ENCODE assay signal across 16 cellular contexts in genomic region chr18:60372141-60372540, GRCh38. TPM values are rescaled to one million over a fixed set of nuclear protein-coding genes. Genes with fewer than 3 reads are reported as not detected.
DNase-seq lines count a peak whose midpoint lies in the region; ATAC-seq and TF ChIP-seq lines count a peak whose summit lies in the region.
"Had no signal": no experiment of that assay in that cellular context is flagged by ENCODE, and none has a peak within 500 bp of the region (broad histone marks: within the 10 kb centered on the region; RNA-seq: fewer than 3 reads in every experiment).

No MANE protein-coding gene starts in this region.

- no peak overlapping the region for H3K27ac ChIP-seq in ACC112 (ENCODE audit: low read depth, low read length)
- no peak overlapping the region for H3K27ac ChIP-seq in GM23338 (ENCODE audit: low read depth)
- no peak overlapping the region for H3K27ac ChIP-seq in sigmoid colon
- no peak overlapping the region for H3K27ac ChIP-seq in left ventricle myocardium inferior (replicated peaks)
- H3K27ac ChIP-seq: ovary had no signal

- H3K79me2 ChIP-seq in ACC112 (ENCODE audit: control insufficient read depth, insufficient read depth, low read length, unreplicated experiment) (no peaks in the 10 kb centered on the region), GM23338 (replicated peaks; ENCODE audit: insufficient read depth) (no peaks in the 10 kb centered on the region)

- TF ChIP-seq CTCF in GM23338 (conservative IDR thresholded peaks at IDR 0.05; ENCODE audit: low read depth in 2 of 2), result no peak
- TF ChIP-seq CTCF in brain (conservative IDR thresholded peaks at IDR 0.05), result no peak
- TF ChIP-seq CTCF in mesothelial cell of epicardium (IDR thresholded peaks at IDR 0.05; ENCODE audit: unreplicated experiment), result no peak
- TF ChIP-seq CTCF in sigmoid colon (IDR thresholded peaks at IDR 0.05), result no peak
- no peak for TF ChIP-seq CTCF in left ventricle myocardium inferior (IDR thresholded peaks at IDR 0.05; ENCODE audit: borderline replicate concordance)

- H3K9me2 ChIP-seq in GM23338 (ENCODE audit: insufficient read depth), result 0 out of 2 replicates have a peak, but pooled peaks cover 3% of the 10 kb centered on the region

- H3K27me3 Mint-ChIP-seq in GM23338 (ENCODE audit: insufficient read depth, low read depth, poor library complexity), result no peaks in the 10 kb centered on the region
- no peaks in the 10 kb centered on the region for H3K27me3 Mint-ChIP-seq in brain
- peaks cover 23% of the 10 kb centered on the region for H3K27me3 Mint-ChIP-seq in mesothelial cell of epicardium (ENCODE audit: low read depth)
- H3K27me3 Mint-ChIP-seq: activated CD8-positive, alpha-beta T cell treated with anti-CD3 and anti-CD28 coated beads for 36 hours; activated naive CD8-positive, alpha-beta T cell treated with anti-CD3 and anti-CD28 coated beads, Interleukin-2, amount 50 U/mL, for 24 hours; stimulated activated memory B cell treated with anti-CD40 and anti-IgM and Interleukin-4, amounts not matched to agents 10 μg/mL and 1 μg/mL and 100 μg/mL, for 72 hours had no signal

- H3K36me3 ChIP-seq in ACC112 (ENCODE audit: insufficient read depth, low read length) (no peaks in the 10 kb centered on the region), GM23338 (ENCODE audit: insufficient read depth) (no peaks in the 10 kb centered on the region), sigmoid colon (no peaks in the 10 kb centered on the region), left ventricle myocardium inferior (no peaks in the 10 kb centered on the region)
- H3K36me3 ChIP-seq: ovary had no signal

- H3K4me3 Mint-ChIP-seq in GM23338 (no peak overlapping the region), brain (peak overlapping the region; percentile 61 to 83 (median 77)), mesothelial cell of epicardium (peak overlapping the region; percentile 54)
- H3K4me3 Mint-ChIP-seq: activated CD8-positive, alpha-beta T cell treated with anti-CD3 and anti-CD28 coated beads for 36 hours; activated naive CD8-positive, alpha-beta T cell treated with anti-CD3 and anti-CD28 coated beads, Interleukin-2, amount 50 U/mL, for 24 hours; activated T-helper 1 cell treated with anti-CD3 and anti-CD28 coated beads, Interleukin-12 subunit alpha, Interleukin-12 subunit beta, Interleukin-2, Interleukin-4 antibody, amounts not matched to agents 30 ng/mL and 10 ng/mL and 1 ng/mL, durations not matched to agents 14 hours and 24 hours and 36 hours; stimulated activated memory B cell treated with anti-CD40 and anti-IgM and Interleukin-4, amounts not matched to agents 10 μg/mL and 1 μg/mL and 100 μg/mL, for 72 hours had no signal

- H3K4me1 ChIP-seq in ACC112 (ENCODE audit: control insufficient read depth, insufficient read depth, low read length, unreplicated experiment) (no peaks in the 10 kb centered on the region), GM23338 (ENCODE audit: insufficient read depth) (peaks cover 10% of the 10 kb centered on the region), sigmoid colon (peaks cover 0 to 5% (median 0%) of the 10 kb centered on the region in 4 donors), left ventricle myocardium inferior (no peaks in the 10 kb centered on the region)

- H3K27me3 ChIP-seq in ACC112 (ENCODE audit: insufficient read depth, low read length) (no peaks in the 10 kb centered on the region), GM23338 (ENCODE audit: insufficient read depth) (no peaks in the 10 kb centered on the region), sigmoid colon (no peaks in the 10 kb centered on the region), left ventricle myocardium inferior (ENCODE audit: low read depth) (no peaks in the 10 kb centered on the region)
- H3K27me3 ChIP-seq: ovary had no signal

- 37 to 54% methylated on average over 5 of the region's 5 CpGs for WGBS in sigmoid colon, 2 donors

- 0 out of 2 replicates have a peak overlapping the region, but pooled peaks have one; percentile 19 for H3K4me2 ChIP-seq in GM23338

- TF ChIP-seq EP300 in sigmoid colon (IDR thresholded peaks at IDR 0.05), result no peak

- peak; percentile 22; the same call in 1 of the 3 replicates for ATAC-seq in GM23338
- ATAC-seq: activated CD8-positive, alpha-beta T cell treated with anti-CD3 and anti-CD28 coated beads for 36 hours; activated naive CD8-positive, alpha-beta T cell treated with anti-CD3 and anti-CD28 coated beads, Interleukin-2, amount 50 U/mL, for 24 hours; stimulated activated memory B cell treated with anti-CD40 and anti-IgM and Interleukin-4, amounts not matched to agents 10 μg/mL and 1 μg/mL and 100 μg/mL, for 72 hours had no signal

- H2AFZ ChIP-seq in ACC112 (ENCODE audit: low read length, unreplicated experiment), result peak overlapping the region; percentile 76
- H2AFZ ChIP-seq in GM23338, result peak overlapping the region; percentile 44

- H4K20me1 ChIP-seq in GM23338 (replicated peaks; ENCODE audit: insufficient read depth), result no peaks in the 10 kb centered on the region

- H3K4me3 ChIP-seq in ACC112 (ENCODE audit: low read depth, low read length) (peak overlapping the region; percentile 74), GM23338 (no peak overlapping the region), sigmoid colon (no peak overlapping the region), left ventricle myocardium inferior (no peak overlapping the region)
- H3K4me3 ChIP-seq: ovary had no signal

- no peak overlapping the region for H3K27ac Mint-ChIP-seq in GM23338
- H3K27ac Mint-ChIP-seq in brain, result peak overlapping the region in 3 of 5 experiments; percentile 15 to 79 (median 63)
- no peak overlapping the region for H3K27ac Mint-ChIP-seq in mesothelial cell of epicardium
- H3K27ac Mint-ChIP-seq: activated CD8-positive, alpha-beta T cell treated with anti-CD3 and anti-CD28 coated beads for 36 hours; activated naive CD8-positive, alpha-beta T cell treated with anti-CD3 and anti-CD28 coated beads, Interleukin-2, amount 50 U/mL, for 24 hours; activated T-helper 1 cell treated with anti-CD3 and anti-CD28 coated beads, Interleukin-12 subunit alpha, Interleukin-12 subunit beta, Interleukin-2, Interleukin-4 antibody, amounts not matched to agents 30 ng/mL and 10 ng/mL and 1 ng/mL, durations not matched to agents 14 hours and 24 hours and 36 hours; stimulated activated memory B cell treated with anti-CD40 and anti-IgM and Interleukin-4, amounts not matched to agents 10 μg/mL and 1 μg/mL and 100 μg/mL, for 72 hours had no signal

- H3K4me1 Mint-ChIP-seq in GM23338, result peaks cover 16% of the 10 kb centered on the region
- peaks cover 24% of the 10 kb centered on the region for H3K4me1 Mint-ChIP-seq in brain
- H3K4me1 Mint-ChIP-seq in mesothelial cell of epicardium, result peaks cover 11% of the 10 kb centered on the region
- H3K4me1 Mint-ChIP-seq: activated naive CD8-positive, alpha-beta T cell treated with anti-CD3 and anti-CD28 coated beads, Interleukin-2, amount 50 U/mL, for 24 hours had no signal

- H3K36me3 Mint-ChIP-seq in GM23338 (ENCODE audit: low read depth) (no peaks in the 10 kb centered on the region), brain (no peaks in the 10 kb centered on the region), mesothelial cell of epicardium (no peaks in the 10 kb centered on the region)
- H3K36me3 Mint-ChIP-seq: stimulated activated memory B cell treated with anti-CD40 and anti-IgM and Interleukin-4, amounts not matched to agents 10 μg/mL and 1 μg/mL and 100 μg/mL, for 72 hours had no signal

- intact Hi-C loops in sigmoid colon (cut with DNase I) (no loop called here), left ventricle myocardium inferior (cut with micrococcal nuclease) (no loop called here)

- H3K9me3 Mint-ChIP-seq in GM23338 (no peaks in the 10 kb centered on the region), brain (no peaks in the 10 kb centered on the region), mesothelial cell of epicardium (no peaks in the 10 kb centered on the region)
- H3K9me3 Mint-ChIP-seq: activated CD8-positive, alpha-beta T cell treated with anti-CD3 and anti-CD28 coated beads for 36 hours; activated naive CD8-positive, alpha-beta T cell treated with anti-CD3 and anti-CD28 coated beads, Interleukin-2, amount 50 U/mL, for 24 hours; activated T-helper 1 cell treated with anti-CD3 and anti-CD28 coated beads, Interleukin-12 subunit alpha, Interleukin-12 subunit beta, Interleukin-2, Interleukin-4 antibody, amounts not matched to agents 30 ng/mL and 10 ng/mL and 1 ng/mL, durations not matched to agents 14 hours and 24 hours and 36 hours; stimulated activated memory B cell treated with anti-CD40 and anti-IgM and Interleukin-4, amounts not matched to agents 10 μg/mL and 1 μg/mL and 100 μg/mL, for 72 hours had no signal

- H3K9me3 ChIP-seq in sigmoid colon, result no peaks in the 10 kb centered on the region
- peaks cover 9% of the 10 kb centered on the region for H3K9me3 ChIP-seq in left ventricle myocardium inferior (replicated peaks)
- H3K9me3 ChIP-seq: ovary had no signal

- H3F3A ChIP-seq in GM23338 (replicated peaks; ENCODE audit: low read depth), result no peaks in the 10 kb centered on the region

- TF ChIP-seq POLR2A in sigmoid colon (IDR thresholded peaks at IDR 0.05), result no peak

- DNase-seq in GM23338 (ENCODE audit: low spot score) (no peak), mesothelial cell of epicardium (ENCODE audit: low spot score in 2 of 2, unreplicated experiment in 2 of 2) (no peak), HCEC 1CT (no peak), HuH-7 (ENCODE audit: low spot score) (no peak), sigmoid colon (no peak), left ventricle myocardium inferior (no peak)
- DNase-seq: activated CD8-positive, alpha-beta T cell treated with anti-CD3 and anti-CD28 coated beads for 36 hours; activated naive CD8-positive, alpha-beta T cell treated with anti-CD3 and anti-CD28 coated beads, Interleukin-2, amount 50 U/mL, for 24 hours; Karpas-422 had no signal

TF ChIP-seq in GM23338, 12 proteins besides CTCF, POLR2A, EP300 and RAD21 (continues in another document):
- TF ChIP-seq ETS1 (IDR thresholded peaks at IDR 0.05) (no peak), EZH2 (IDR thresholded peaks at IDR 0.05; ENCODE audit: low read depth, unreplicated experiment) (no peak), ZNF114 (CRISPR knock-in tag; IDR thresholded peaks at IDR 0.05) (no peak)

RNA-seq across cellular contexts. Expression of gene MC4R, which starts 0.4 kb away (rescaled TPM):
- not detected in 2 replicates for total RNA-seq in GM23338 (2014; rRNA removed; shearing (Covaris generic))
- polyA plus RNA-seq in GM23338 (2016; fragmentation: Nextera tagmentation; extraction: Ambion mirVana), result not detected in 2 replicates
- not detected for polyA plus RNA-seq in brain (ENCODE audit: insufficient read depth, low read depth, low replicate concordance)
- not detected in 3 replicates for total RNA-seq in mesothelial cell of epicardium
- not detected for total RNA-seq in sigmoid colon
- polyA plus RNA-seq in sigmoid colon, result not detected
- total RNA-seq in left ventricle myocardium inferior, result not detected
- total RNA-seq: activated CD8-positive, alpha-beta T cell treated with anti-CD3 and anti-CD28 coated beads for 36 hours; activated T-helper 1 cell treated with anti-CD3 and anti-CD28 coated beads, Interleukin-12 subunit alpha, Interleukin-12 subunit beta, Interleukin-2, Interleukin-4 antibody, amounts not matched to agents 30 ng/mL and 10 ng/mL and 1 ng/mL, durations not matched to agents 14 hours and 24 hours and 36 hours; lower leg skin; ureter had no signal

Comparison
In these comparisons a context has a peak if more than half of its experiments do, and no peak if none do; other contexts are left out.
1. H3K27ac Mint-ChIP-seq: peak in brain (3 of 5); none in GM23338 (single experiment) and mesothelial cell of epicardium (single experiment).